1 cellular context compared by ENCODE assay signal in the genomic region with DNA sequence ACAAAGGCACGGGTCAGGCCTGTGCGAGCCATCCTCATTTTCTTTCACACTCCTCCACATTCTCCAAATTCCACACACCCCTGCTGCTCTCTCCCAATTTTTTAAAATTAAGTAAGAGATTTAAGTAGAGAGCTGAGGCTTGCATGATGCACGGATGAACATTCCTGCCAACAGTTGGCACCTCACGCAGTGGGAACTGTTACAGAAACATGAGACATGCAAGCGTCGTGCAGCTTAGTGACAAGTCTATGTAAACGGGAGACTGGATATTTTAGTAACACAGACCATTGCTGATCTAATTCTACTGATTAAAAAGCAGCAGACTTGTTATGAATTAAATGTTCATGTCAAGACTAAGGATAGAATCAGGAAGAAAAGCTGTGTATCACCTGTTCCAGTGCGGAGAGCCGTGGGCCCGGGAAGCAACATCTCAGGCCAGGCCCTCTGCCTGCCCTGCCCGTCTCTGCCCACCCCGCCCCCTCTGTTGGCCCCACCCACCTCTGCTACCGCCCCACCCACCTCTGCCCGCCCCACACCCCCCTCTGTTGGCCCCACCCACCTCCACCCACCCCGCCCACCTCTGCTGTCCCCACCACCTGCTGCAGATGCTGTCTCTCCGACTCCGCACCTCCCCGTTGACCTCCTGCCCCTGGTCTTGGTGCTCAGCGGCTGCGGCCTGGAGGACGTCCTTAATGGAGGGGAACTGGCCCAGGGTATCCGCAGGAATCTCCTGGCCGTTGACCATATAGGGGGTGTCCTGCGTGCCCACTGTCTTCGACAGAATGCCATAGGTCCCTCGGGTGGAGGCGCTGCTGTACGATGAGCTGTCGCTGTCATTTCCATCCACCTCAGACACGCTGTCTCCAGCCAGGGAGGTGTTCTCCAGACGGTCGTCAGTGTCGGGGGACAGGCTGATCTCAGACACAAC.
TF ChIP-seq lines count a peak whose summit lies in the region.

No MANE protein-coding gene starts in this region.

TF ChIP-seq in IMR-90, 13 proteins besides CTCF, POLR2A, EP300 and RAD21:
- TF ChIP-seq NFE2L2 (IDR thresholded peaks at IDR 0.05; ENCODE audit: low read depth, low read length) (no peak), MAZ (IDR thresholded peaks at IDR 0.05; ENCODE audit: borderline replicate concordance, low read depth, low read length) (no peak), CHD1 (IDR thresholded peaks at IDR 0.05; ENCODE audit: low read depth, low read length) (no peak), FOS (IDR thresholded peaks at IDR 0.05; ENCODE audit: low read depth, low read length) (no peak), MAFK (IDR thresholded peaks at IDR 0.05; ENCODE audit: low read depth, low read length) (no peak), SMC3 (IDR thresholded peaks at IDR 0.05; ENCODE audit: low read depth, low read length) (no peak), RFX5 (IDR thresholded peaks at IDR 0.05; ENCODE audit: low read depth, low read length) (no peak), RCOR1 (IDR thresholded peaks at IDR 0.05; ENCODE audit: insufficient replicate concordance, low read length) (no peak), CEBPB (IDR thresholded peaks at IDR 0.05; ENCODE audit: low read depth, low read length) (no peak), MXI1 (IDR thresholded peaks at IDR 0.05; ENCODE audit: borderline replicate concordance, low read depth, low read length) (no peak), BHLHE40 (IDR thresholded peaks at IDR 0.05; ENCODE audit: low read depth, low read length) (no peak)
- TF ChIP-seq, protein P1, sequence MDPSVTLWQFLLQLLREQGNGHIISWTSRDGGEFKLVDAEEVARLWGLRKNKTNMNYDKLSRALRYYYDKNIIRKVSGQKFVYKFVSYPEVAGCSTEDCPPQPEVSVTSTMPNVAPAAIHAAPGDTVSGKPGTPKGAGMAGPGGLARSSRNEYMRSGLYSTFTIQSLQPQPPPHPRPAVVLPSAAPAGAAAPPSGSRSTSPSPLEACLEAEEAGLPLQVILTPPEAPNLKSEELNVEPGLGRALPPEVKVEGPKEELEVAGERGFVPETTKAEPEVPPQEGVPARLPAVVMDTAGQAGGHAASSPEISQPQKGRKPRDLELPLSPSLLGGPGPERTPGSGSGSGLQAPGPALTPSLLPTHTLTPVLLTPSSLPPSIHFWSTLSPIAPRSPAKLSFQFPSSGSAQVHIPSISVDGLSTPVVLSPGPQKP (IDR thresholded peaks at IDR 0.05; ENCODE audit: borderline replicate concordance, low read depth, low read length): no peak
- TF ChIP-seq, protein P2, sequence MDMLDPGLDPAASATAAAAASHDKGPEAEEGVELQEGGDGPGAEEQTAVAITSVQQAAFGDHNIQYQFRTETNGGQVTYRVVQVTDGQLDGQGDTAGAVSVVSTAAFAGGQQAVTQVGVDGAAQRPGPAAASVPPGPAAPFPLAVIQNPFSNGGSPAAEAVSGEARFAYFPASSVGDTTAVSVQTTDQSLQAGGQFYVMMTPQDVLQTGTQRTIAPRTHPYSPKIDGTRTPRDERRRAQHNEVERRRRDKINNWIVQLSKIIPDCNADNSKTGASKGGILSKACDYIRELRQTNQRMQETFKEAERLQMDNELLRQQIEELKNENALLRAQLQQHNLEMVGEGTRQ (IDR thresholded peaks at IDR 0.05; ENCODE audit: low read depth, low read length): no peak
